31 cellular contexts compared by ENCODE assay signal in genomic region chr1:29934255-29934654, GRCh38.
"Had no signal": no experiment of that assay in that cellular context is flagged by ENCODE, and none has a peak within 500 bp of the region (broad histone marks: within the 10 kb centered on the region; RNA-seq: fewer than 3 reads in every experiment).

No MANE protein-coding gene starts in this region.

- DNase-seq: activated CD4-positive, alpha-beta memory T cell treated with anti-CD3 and anti-CD28 coated beads, Interleukin-2, amount 10 ng/mL, durations not matched to agents 7 days and 5 days; activated CD4-positive, alpha-beta T cell treated with anti-CD3 and anti-CD28 coated beads for 1 hour; activated CD4-positive, alpha-beta T cell treated with anti-CD3 and anti-CD28 coated beads for 48 hours; activated CD4-positive, CD25-positive, alpha-beta regulatory T cell; activated CD8-positive, alpha-beta memory T cell treated with anti-CD3 and anti-CD28 coated beads for 24 hours; activated CD8-positive, alpha-beta memory T cell treated with anti-CD3 and anti-CD28 coated beads, Interleukin-2, amount 10 ng/mL, durations not matched to agents 7 days and 5 days; activated CD8-positive, alpha-beta memory T cell treated with anti-CD3 and anti-CD28 coated beads, Interleukin-2, amount 50 U/mL, for 48 hours; activated gamma-delta T cell; activated naive CD4-positive, alpha-beta T cell treated with anti-CD3 and anti-CD28 coated beads for 36 hours; activated T-cell treated with anti-CD3 and anti-CD28 coated beads, Interleukin-2, amount 50 U/mL, for 48 hours; adrenal gland; caudate nucleus; IMR-90; NCI-H1048; NCI-H1105 treated with DMSO at 0.1 percent for 48 hours; NCI-H1436; NCI-H1694; NCI-H1930; NCI-H2081 treated with DMSO at 0.1 percent for 48 hours; NCI-H345; NCI-H524 treated with DMSO at 0.1 percent for 48 hours; PC-3; Right ventricle myocardium superior; SW 1271; T-helper 1 cell; T-helper 2 cell; T-helper 9 cell; WERI-Rb-1 had no signal

- ATAC-seq: activated CD8-positive, alpha-beta memory T cell treated with anti-CD3 and anti-CD28 coated beads, Interleukin-2, amount 10 ng/mL, durations not matched to agents 7 days and 5 days; activated naive CD4-positive, alpha-beta T cell treated with anti-CD3 and anti-CD28 coated beads, Interleukin-2, amount 50 U/mL, for 72 hours; K562; PC-3 had no signal

- H3K27ac Mint-ChIP-seq: activated CD4-positive, alpha-beta memory T cell treated with anti-CD3 and anti-CD28 coated beads, Interleukin-2, amount 10 ng/mL, durations not matched to agents 7 days and 5 days; activated CD8-positive, alpha-beta memory T cell treated with anti-CD3 and anti-CD28 coated beads, Interleukin-2, amount 10 ng/mL, durations not matched to agents 7 days and 5 days; activated naive CD4-positive, alpha-beta T cell treated with anti-CD3 and anti-CD28 coated beads for 36 hours; activated naive CD4-positive, alpha-beta T cell treated with anti-CD3 and anti-CD28 coated beads, Interleukin-2, amount 50 U/mL, for 72 hours had no signal

- H3K4me3 ChIP-seq: adrenal gland, K562 had no signal

- H3K4me3 Mint-ChIP-seq: activated CD4-positive, alpha-beta memory T cell treated with anti-CD3 and anti-CD28 coated beads, Interleukin-2, amount 10 ng/mL, durations not matched to agents 7 days and 5 days; activated CD8-positive, alpha-beta memory T cell treated with anti-CD3 and anti-CD28 coated beads, Interleukin-2, amount 10 ng/mL, durations not matched to agents 7 days and 5 days; activated naive CD4-positive, alpha-beta T cell treated with anti-CD3 and anti-CD28 coated beads for 36 hours; brain had no signal

- H3K27ac ChIP-seq: adrenal gland, WERI-Rb-1 had no signal

- H3K4me1 Mint-ChIP-seq: activated CD4-positive, alpha-beta memory T cell treated with anti-CD3 and anti-CD28 coated beads, Interleukin-2, amount 10 ng/mL, durations not matched to agents 7 days and 5 days; activated CD8-positive, alpha-beta memory T cell treated with anti-CD3 and anti-CD28 coated beads, Interleukin-2, amount 10 ng/mL, durations not matched to agents 7 days and 5 days had no signal

- H3K9me3 ChIP-seq: adrenal gland had no signal

- H3K9me3 Mint-ChIP-seq: activated CD4-positive, alpha-beta memory T cell treated with anti-CD3 and anti-CD28 coated beads, Interleukin-2, amount 10 ng/mL, durations not matched to agents 7 days and 5 days; activated naive CD4-positive, alpha-beta T cell treated with anti-CD3 and anti-CD28 coated beads for 36 hours; activated naive CD4-positive, alpha-beta T cell treated with anti-CD3 and anti-CD28 coated beads, Interleukin-2, amount 50 U/mL, for 72 hours; brain had no signal

- H3K36me3 ChIP-seq: adrenal gland, WERI-Rb-1 had no signal

- H3K4me1 ChIP-seq: adrenal gland had no signal

- H3K36me3 Mint-ChIP-seq: activated CD8-positive, alpha-beta memory T cell treated with anti-CD3 and anti-CD28 coated beads, Interleukin-2, amount 10 ng/mL, durations not matched to agents 7 days and 5 days; activated naive CD4-positive, alpha-beta T cell treated with anti-CD3 and anti-CD28 coated beads, Interleukin-2, amount 50 U/mL, for 72 hours; brain had no signal
